Comparison of ENCODE assay signal across 8 cellular contexts in the genomic region with DNA sequence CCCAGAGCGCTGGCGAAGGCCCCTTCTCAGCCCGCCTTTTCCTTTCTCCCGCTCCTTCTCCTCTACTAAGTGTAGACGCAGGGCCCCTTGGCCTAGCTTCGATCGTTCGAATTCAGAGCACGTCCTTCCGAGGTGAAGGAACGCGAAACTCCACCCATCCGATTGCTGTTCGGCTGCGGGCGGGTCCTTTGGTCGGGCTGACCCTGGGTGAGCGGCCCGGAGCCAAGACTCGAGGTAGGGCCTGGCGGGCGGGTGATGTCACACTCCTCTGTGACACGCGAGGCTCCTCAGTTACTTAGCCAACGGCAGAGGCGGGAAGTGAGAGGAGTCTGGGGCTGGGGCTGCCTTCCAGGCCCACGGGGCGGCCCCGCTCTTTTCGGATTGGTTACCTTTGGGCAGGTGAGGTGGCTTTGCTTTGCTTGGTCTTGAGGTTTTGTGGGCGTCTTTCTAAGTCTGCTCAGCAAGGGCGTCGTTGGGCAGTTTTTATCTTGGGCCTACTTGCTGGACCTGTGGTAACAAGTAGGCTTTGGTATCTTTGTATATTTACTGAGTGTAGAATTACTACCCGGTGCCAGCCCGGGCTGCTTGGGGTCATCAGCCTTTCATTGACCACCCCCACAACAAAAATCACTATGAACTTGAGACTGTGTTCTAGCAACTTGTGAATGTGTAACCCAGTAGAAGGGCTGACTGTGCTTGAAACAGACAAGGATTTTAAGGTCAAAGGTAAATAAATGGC. TPM values are rescaled to one million over a fixed set of nuclear protein-coding genes. Genes with fewer than 3 reads are reported as not detected.
DNase-seq lines count a peak whose midpoint lies in the region; ATAC-seq and TF ChIP-seq lines count a peak whose summit lies in the region.

No MANE protein-coding gene starts in this region.

- H3K27me3 Mint-ChIP-seq in activated naive CD8-positive, alpha-beta T cell treated with anti-CD3 and anti-CD28 coated beads, Interleukin-2, amount 50 U/mL, for 24 hours, result peaks cover 4% of the 10 kb centered on the region

- H3K4me3 Mint-ChIP-seq in activated naive CD8-positive, alpha-beta T cell treated with anti-CD3 and anti-CD28 coated beads, Interleukin-2, amount 50 U/mL, for 24 hours, result peak overlapping the region; percentile 92

- ATAC-seq in activated naive CD8-positive, alpha-beta T cell treated with anti-CD3 and anti-CD28 coated beads, Interleukin-2, amount 50 U/mL, for 24 hours, result peak; percentile 81
- ATAC-seq in heart left ventricle, result peak; percentile 76 to 89 (median 86)

- no peaks in the 10 kb centered on the region for H3K36me3 ChIP-seq in GM23248 (ENCODE audit: low read depth)
- H3K36me3 ChIP-seq in KOPT-K1 (ENCODE audit: insufficient read depth, low read length), result peaks cover 32% of the 10 kb centered on the region
- peaks cover 0 to 20% (median 0%) of the 10 kb centered on the region in 9 donors for H3K36me3 ChIP-seq in heart left ventricle
- H3K36me3 ChIP-seq in prostate gland, result no peaks in the 10 kb centered on the region
- no peaks in the 10 kb centered on the region for H3K36me3 ChIP-seq in urinary bladder (ENCODE audit: insufficient read depth)

- H3K9me2 ChIP-seq in GM23248 (ENCODE audit: insufficient read depth), result no peaks in the 10 kb centered on the region

- peak overlapping the region; percentile 91 for H3K4me2 ChIP-seq in GM23248 (ENCODE audit: unreplicated experiment)

- in situ Hi-C loops in GM23248 (cut with MboI), result no loop called here

- intact Hi-C loops in heart left ventricle (cut with DNase I) (loop anchor here in 1 of 10 donors (2.0 to 5.0 kb wide), 2 partner anchors 21 to 35 kb away; no protein-coding TSS in a partner anchor), prostate gland (cut with DNase I) (no loop called here)

- peak overlapping the region; percentile 95 for H3K9ac ChIP-seq in GM23248

- H2AFZ ChIP-seq in GM23248, result 0 out of 2 replicates have a peak overlapping the region, but pooled peaks have one; percentile 11

- peak overlapping the region; percentile 96 for H3K27ac Mint-ChIP-seq in activated naive CD8-positive, alpha-beta T cell treated with anti-CD3 and anti-CD28 coated beads, Interleukin-2, amount 50 U/mL, for 24 hours

- peaks cover 38% of the 10 kb centered on the region for H3K36me3 Mint-ChIP-seq in activated naive CD8-positive, alpha-beta T cell treated with anti-CD3 and anti-CD28 coated beads, Interleukin-2, amount 50 U/mL, for 24 hours (ENCODE audit: low read depth)

- peak; percentile 86 for DNase-seq in ELF-1 (ENCODE audit: low read depth, low spot score)
- DNase-seq in GM23248, result peak; percentile 98
- DNase-seq in SW 1271 (lab: John Stamatoyannopoulos, UW), result peak; percentile 59 to 88
- DNase-seq in activated naive CD8-positive, alpha-beta T cell treated with anti-CD3 and anti-CD28 coated beads, Interleukin-2, amount 50 U/mL, for 24 hours, result peak; percentile 87
- peak; percentile 89 to 95 (median 92) for DNase-seq in heart left ventricle
- peak; percentile 67 for DNase-seq in prostate gland (ENCODE audit: low spot score)

- H3F3A ChIP-seq in GM23248 (ENCODE audit: insufficient read depth), result peaks cover 11% of the 10 kb centered on the region; the same call in 1 of the 2 replicates

- no peak for TF ChIP-seq POLR2A in heart left ventricle (IDR thresholded peaks at IDR 0.05)
- peak; percentile 72 for TF ChIP-seq POLR2A in prostate gland (IDR thresholded peaks at IDR 0.05)

- peaks cover 39% of the 10 kb centered on the region for H4K20me1 ChIP-seq in GM23248 (ENCODE audit: insufficient read depth)

- H3K79me2 ChIP-seq in GM23248 (ENCODE audit: insufficient read depth), result peaks cover 55% of the 10 kb centered on the region

- H3K9me3 Mint-ChIP-seq in activated naive CD8-positive, alpha-beta T cell treated with anti-CD3 and anti-CD28 coated beads, Interleukin-2, amount 50 U/mL, for 24 hours, result no peaks in the 10 kb centered on the region

- WGBS in GM23248 (ENCODE audit: low coverage in 1 of 2, low lambda C conversion rate in 2 of 2, missing lambda C conversion rate in 2 of 2), 2 experiments, result 1 to 2% methylated on average over 35 of the region's 35 CpGs
- WGBS in heart left ventricle, 4 donors, result 0 to 1% (median 0%) methylated on average over 16 to 35 of the region's 35 CpGs
- WGBS in prostate gland, result 1% methylated on average over 35 of the region's 35 CpGs
- WGBS in urinary bladder, result under 1% methylated on average over 35 of the region's 35 CpGs

- peak overlapping the region; percentile 93 for H3K4me3 ChIP-seq in GM23248
- peak overlapping the region; percentile 50 to 90 (median 78) for H3K4me3 ChIP-seq in heart left ventricle
- peak overlapping the region; percentile 67 to 68 for H3K4me3 ChIP-seq in prostate gland
- peak overlapping the region; percentile 63 for H3K4me3 ChIP-seq in urinary bladder (ENCODE audit: low read depth, low read length)

- H3K27ac ChIP-seq in GM23248 (peak overlapping the region; percentile 94), KOPT-K1 (ENCODE audit: low read depth, low read length, poor library complexity, severe bottlenecking) (peak overlapping the region; percentile 88), heart left ventricle (peak overlapping the region; percentile 92 to 99 (median 97)), prostate gland (peak overlapping the region; percentile 95 to 96), urinary bladder (ENCODE audit: low read depth) (peak overlapping the region; percentile 97)

- no peaks in the 10 kb centered on the region for H3K27me3 ChIP-seq in GM23248 (replicated peaks; ENCODE audit: insufficient read depth)
- H3K27me3 ChIP-seq in heart left ventricle, result no peaks in the 10 kb centered on the region
- no peaks in the 10 kb centered on the region for H3K27me3 ChIP-seq in prostate gland (replicated peaks; ENCODE audit: insufficient read depth)

- H3K4me1 ChIP-seq in GM23248 (ENCODE audit: insufficient read depth) (peaks cover 15% of the 10 kb centered on the region), heart left ventricle (peaks cover 20 to 56% (median 45%) of the 10 kb centered on the region in 12 donors), prostate gland (replicated peaks) (no peaks in the 10 kb centered on the region), urinary bladder (ENCODE audit: insufficient read depth) (no peaks in the 10 kb centered on the region)

- H3K9me3 ChIP-seq in GM23248 (ENCODE audit: low read depth), result no peaks in the 10 kb centered on the region
- no peaks in the 10 kb centered on the region for H3K9me3 ChIP-seq in KOPT-K1 (ENCODE audit: insufficient read depth, low read length, poor library complexity, severe bottlenecking)
- no peaks in the 10 kb centered on the region for H3K9me3 ChIP-seq in heart left ventricle
- no peaks in the 10 kb centered on the region for H3K9me3 ChIP-seq in prostate gland

- peaks cover 57% of the 10 kb centered on the region for H3K4me1 Mint-ChIP-seq in activated naive CD8-positive, alpha-beta T cell treated with anti-CD3 and anti-CD28 coated beads, Interleukin-2, amount 50 U/mL, for 24 hours

- TF ChIP-seq CTCF in heart left ventricle (IDR thresholded peaks at IDR 0.05) (no peak), prostate gland (IDR thresholded peaks at IDR 0.05) (no peak)

RNA-seq across cellular contexts. Expression of gene TMBIM6, which starts 0.7 kb away (rescaled TPM):
- 461 and 510 TPM in 2 replicates for total RNA-seq in GM23248 (2014; rRNA removed; shearing (Covaris generic))
- polyA plus RNA-seq in GM23248 (2016; fragmentation: Nextera tagmentation; extraction: Ambion mirVana) (889 and 891 TPM in 2 replicates), heart left ventricle (100 to 1,000 TPM; 105 to 285 TPM), urinary bladder (305 TPM)
- total RNA-seq in heart left ventricle (100 to 1,000 TPM; 203 to 376 (median 252) TPM), prostate gland (100 to 1,000 TPM; 541 to 778 TPM), urinary bladder (395 TPM)

RNA-seq across cellular contexts. Expression of gene FMNL3, which starts 34.8 kb away (rescaled TPM):
- total RNA-seq in GM23248 (2014; rRNA removed; shearing (Covaris generic)), result 24.0 and 32.9 TPM in 2 replicates
- polyA plus RNA-seq in GM23248 (2016; fragmentation: Nextera tagmentation; extraction: Ambion mirVana) (7.9 and 9.3 TPM in 2 replicates), heart left ventricle (1 to 10 TPM; 5.9 to 7.8 TPM), urinary bladder (8.1 TPM)
- total RNA-seq in heart left ventricle (10 to 100 TPM in 7 of 9 donors, 1 to 10 TPM in 2; 8.7 to 33.9 (median 14.3) TPM), prostate gland (10 to 100 TPM in 1 of 2 donors, 1 to 10 TPM in 1; 4.5 to 52.9 TPM), urinary bladder (28.9 TPM)

Comparison
In these comparisons a context has a peak if more than half of its experiments do, and no peak if none do; other contexts are left out.
1. Peak in every context shown above with its lines: DNase-seq, ATAC-seq, H3K4me3 ChIP-seq and H3K27ac ChIP-seq.